1 cellular context compared by ENCODE assay signal in the genomic region with DNA sequence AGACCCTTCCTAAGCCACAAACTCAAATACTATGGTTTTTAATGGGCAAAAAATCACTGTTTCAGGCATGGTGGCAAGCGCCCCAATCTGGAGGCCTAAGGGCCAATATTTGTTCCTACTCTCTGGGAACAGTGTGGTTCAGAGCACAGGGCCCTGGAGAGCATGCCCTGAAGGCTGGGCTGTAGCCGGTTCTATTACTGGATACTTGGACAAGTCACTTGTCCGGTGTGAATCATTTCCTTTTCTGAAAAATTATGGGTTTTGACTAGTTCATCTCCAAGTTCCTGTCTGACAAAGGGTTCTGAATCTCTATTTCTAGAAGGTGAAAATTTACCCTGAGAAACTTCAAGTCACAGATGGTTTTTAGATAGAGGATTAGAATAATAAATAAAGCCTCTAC.
TF ChIP-seq lines count a peak whose summit lies in the region.

No MANE protein-coding gene starts in this region.

TF ChIP-seq in endothelial cell of umbilical vein, 7 proteins besides CTCF, POLR2A, EP300 and RAD21:
- TF ChIP-seq POLR2AphosphoS5 (IDR thresholded peaks at IDR 0.05; ENCODE audit: insufficient read depth, low read depth, low read length): peak; percentile 52
- peak; percentile 72 for TF ChIP-seq JUN (IDR thresholded peaks at IDR 0.05; ENCODE audit: borderline replicate concordance, insufficient read depth, insufficient read length, low read depth)
- TF ChIP-seq MAX (IDR thresholded peaks at IDR 0.05; ENCODE audit: insufficient read depth, insufficient read length): no peak
- TF ChIP-seq FOS (IDR thresholded peaks at IDR 0.05; ENCODE audit: borderline replicate concordance, insufficient read depth, low read length): peak; percentile 86
- no peak for TF ChIP-seq MYC (IDR thresholded peaks at IDR 0.05; ENCODE audit: low read depth, low read length)
- no peak for TF ChIP-seq EZH2 (IDR thresholded peaks at IDR 0.05; ENCODE audit: borderline replicate concordance, low read depth, low read length, severe bottlenecking)
- TF ChIP-seq GATA2 (IDR thresholded peaks at IDR 0.05; ENCODE audit: insufficient read depth, insufficient read length, low read depth, low read length): peak; percentile 12
